ENCODE assay signal across 14 cellular contexts in genomic region chr6:155881845-155882526, GRCh38.
A peak's percentile ranks its signal among the peaks of the same experiment; 100 is the strongest.
DNase-seq lines count a peak whose midpoint lies in the region; ATAC-seq lines count a peak whose summit lies in the region.
"Had no signal": no experiment of that assay in that cellular context is flagged by ENCODE, and none has a peak within 500 bp of the region (broad histone marks: within the 10 kb centered on the region; RNA-seq: fewer than 3 reads in every experiment).

No MANE protein-coding gene starts in this region.

- H3K36me3 Mint-ChIP-seq in CD4-positive, alpha-beta memory T cell = peaks cover 0 to 1% of the 10 kb centered on the region in 2 donors
- no peaks in the 10 kb centered on the region for H3K36me3 Mint-ChIP-seq in T-helper 17 cell (ENCODE audit: low read depth)
- H3K36me3 Mint-ChIP-seq: CD14-positive monocyte, mesothelial cell of epicardium had no signal

- ATAC-seq in GM19351 (IDR thresholded peaks at IDR 0.05; ENCODE audit: unreplicated experiment) (peak; percentile 13), HG02885 (IDR thresholded peaks at IDR 0.05; ENCODE audit: poor library complexity, unreplicated experiment) (peak; percentile 28), T-helper 17 cell (peak; percentile 25)
- ATAC-seq: foreskin keratinocyte, K562 had no signal

- peaks cover 11 to 33% (median 17%) of the 10 kb centered on the region in 4 donors for H3K4me1 Mint-ChIP-seq in CD4-positive, alpha-beta memory T cell
- peaks cover 16% of the 10 kb centered on the region for H3K4me1 Mint-ChIP-seq in T-helper 17 cell
- H3K4me1 Mint-ChIP-seq: central memory CD8-positive, alpha-beta T cell; mesothelial cell of epicardium had no signal

- peaks cover 0 to 3% (median 1%) of the 10 kb centered on the region in 8 donors for H3K9me3 Mint-ChIP-seq in CD4-positive, alpha-beta memory T cell
- H3K9me3 Mint-ChIP-seq: mesothelial cell of epicardium had no signal

- CTCF ChIA-PET in CD4-positive, alpha-beta memory T cell (lab: Charles Lee; ENCODE audit: partially characterized antibody) = no interaction called here

- H3K9me3 ChIP-seq in CD4-positive, alpha-beta memory T cell (ENCODE audit: control insufficient read depth in 1 of 2, low read length in 2 of 2) = no peaks in the 10 kb centered on the region
- no peaks in the 10 kb centered on the region for H3K9me3 ChIP-seq in T-helper 17 cell (ENCODE audit: control insufficient read depth, low read length, poor library complexity, severe bottlenecking)

- H3K4me1 ChIP-seq in CD4-positive, alpha-beta memory T cell (ENCODE audit: insufficient read depth, low read length) = peaks cover 20% of the 10 kb centered on the region
- H3K4me1 ChIP-seq: foreskin keratinocyte had no signal

- H3K36me3 ChIP-seq in CD4-positive, alpha-beta memory T cell (ENCODE audit: insufficient read depth, low read length) = no peaks in the 10 kb centered on the region

- H3K27me3 ChIP-seq in CD4-positive, alpha-beta memory T cell (ENCODE audit: insufficient read depth, low read length) = no peaks in the 10 kb centered on the region
- H3K27me3 ChIP-seq: foreskin keratinocyte had no signal

- no peak overlapping the region for H3K4me3 ChIP-seq in CD4-positive, alpha-beta memory T cell (ENCODE audit: low read length in 2 of 2)
- H3K4me3 ChIP-seq: K562 had no signal

- H3K27ac Mint-ChIP-seq in CD4-positive, alpha-beta memory T cell = peak overlapping the region; percentile 6 to 36 (median 26)
- H3K27ac Mint-ChIP-seq in T-helper 17 cell = peak overlapping the region; percentile 75
- H3K27ac Mint-ChIP-seq: CD14-positive monocyte, mesothelial cell of epicardium had no signal

- H3K27me3 Mint-ChIP-seq in CD4-positive, alpha-beta memory T cell = no peaks in the 10 kb centered on the region
- H3K27me3 Mint-ChIP-seq in T-helper 17 cell = no peaks in the 10 kb centered on the region
- H3K27me3 Mint-ChIP-seq: central memory CD8-positive, alpha-beta T cell had no signal

- intact Hi-C loops in CD4-positive, alpha-beta memory T cell (cut with micrococcal nuclease) = no loop called here

- POLR2A ChIA-PET in CD4-positive, alpha-beta memory T cell (lab: Charles Lee; ENCODE audit: partially characterized antibody) = no interaction called here

- H3K27ac ChIP-seq in CD4-positive, alpha-beta memory T cell (ENCODE audit: low read depth, low read length) = no peak overlapping the region
- H3K27ac ChIP-seq: foreskin keratinocyte had no signal

- DNase-seq in CD4-positive, alpha-beta memory T cell = no peak
- DNase-seq in T-helper 17 cell (no peak), NCI-H524 treated with DMSO at 0.1 percent for 48 hours (lab: John Stamatoyannopoulos, UW) (no peak), AG20443 (ENCODE audit: low spot score) (no peak), DMS153 (lab: John Stamatoyannopoulos, UW) (no peak), amygdala (lab: John Stamatoyannopoulos, UW) (no peak)
- DNase-seq: foreskin keratinocyte, NCI-H446 had no signal

- H3K4me3 Mint-ChIP-seq in CD4-positive, alpha-beta memory T cell = peak overlapping the region in 5 of 8 donors; percentile 9 to 57 (median 35)
- H3K4me3 Mint-ChIP-seq in T-helper 17 cell = peak overlapping the region; percentile 3
- H3K4me3 Mint-ChIP-seq: CD14-positive monocyte; central memory CD8-positive, alpha-beta T cell; mesothelial cell of epicardium had no signal
